In the genomic region with DNA sequence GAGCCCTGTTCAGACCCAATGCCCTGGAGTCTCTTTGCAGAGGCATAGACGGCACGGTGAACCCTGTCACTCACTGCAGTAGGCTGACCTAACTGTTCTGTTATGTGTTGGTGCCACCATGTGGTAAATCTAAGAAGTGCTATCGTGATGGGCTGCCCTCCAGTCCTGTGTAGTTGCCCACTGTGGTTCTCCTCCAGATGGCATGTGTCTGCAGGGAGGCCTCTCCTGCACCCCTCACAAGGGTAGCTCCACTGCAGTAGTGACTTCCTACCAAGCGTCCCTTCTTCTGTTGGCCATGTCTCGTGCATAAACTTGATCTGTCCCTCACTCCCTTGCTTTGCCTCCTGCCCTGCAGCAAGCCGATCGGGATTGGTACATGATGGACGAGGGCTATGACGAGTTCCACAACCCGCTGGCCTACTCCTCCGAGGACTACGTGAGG, we compare ENCODE assay signal across 8 cellular contexts. TPM values are rescaled to one million over a fixed set of nuclear protein-coding genes. Genes with fewer than 3 reads are reported as not detected.
DNase-seq lines count a peak whose midpoint lies in the region; ATAC-seq and TF ChIP-seq lines count a peak whose summit lies in the region.

No MANE protein-coding gene starts in this region.

- H3K36me3 ChIP-seq in mammary epithelial cell (ENCODE audit: insufficient read depth, low read length): peaks cover 48% of the 10 kb centered on the region

- in situ Hi-C loops in mammary epithelial cell (cut with MboI; ENCODE audit: low sequenced_read_pairs in 2 of 2): no loop called here

- DNase-seq in ELF-1 (ENCODE audit: low read depth, low spot score): peak; percentile 74
- DNase-seq in LNCaP clone FGC (ENCODE audit: low read depth): no peak
- peak; percentile 42 for DNase-seq in SKM-1 (lab: John Stamatoyannopoulos, UW; ENCODE audit: unreplicated experiment)
- DNase-seq in mammary epithelial cell: peak; percentile 45
- peak; percentile 61 for DNase-seq in kidney glomerular epithelial cell (lab: John Stamatoyannopoulos, UW)
- DNase-seq in stimulated activated CD4-positive, alpha-beta T cell treated with anti-CD3 and anti-CD28 coated beads, TNF-alpha, amount 100 ng/mL, for 24 hours (ENCODE audit: low read depth in 3 of 3): peak; percentile 5 to 19 (median 10)
- no peak for DNase-seq in cerebellar nuclear complex (lab: John Stamatoyannopoulos, UW)

- no peak overlapping the region for H3K9ac ChIP-seq in mammary epithelial cell (ENCODE audit: insufficient read depth, low read length)

- H3K79me2 ChIP-seq in mammary epithelial cell (ENCODE audit: insufficient read depth, low read length): peaks cover 41% of the 10 kb centered on the region

- H2AFZ ChIP-seq in mammary epithelial cell (ENCODE audit: low read depth, low read length): no peak overlapping the region

- BruUV-seq in mammary epithelial cell (replicated peaks; lab: Mats Ljungman, UMichigan): no TSS peak

- WGBS in mammary epithelial cell (ENCODE audit: low coverage, missing lambda C conversion rate): 45% methylated on average over 8 of the region's 12 CpGs

- no peaks in the 10 kb centered on the region for H4K20me1 ChIP-seq in mammary epithelial cell (ENCODE audit: insufficient read depth, low read length)

- TF ChIP-seq CTCF in LNCaP clone FGC (IDR thresholded peaks at IDR 0.05; ENCODE audit: control insufficient read depth, extremely low read depth, insufficient read depth): peak; percentile 76
- peak; percentile 52 to 56 for TF ChIP-seq CTCF in mammary epithelial cell (conservative IDR thresholded peaks at IDR 0.05 in 1 of 2, IDR thresholded peaks at IDR 0.05 in 1 of 2; ENCODE audit: extremely low read depth in 1 of 2, insufficient read depth in 1 of 2, low read depth in 1 of 2, low read length in 2 of 2)

- no peak overlapping the region for H3K4me2 ChIP-seq in mammary epithelial cell (ENCODE audit: insufficient read depth, low read depth, low read length)

- no peaks in the 10 kb centered on the region for H3K9me3 ChIP-seq in mammary epithelial cell (replicated peaks; ENCODE audit: insufficient read depth, low read length)

- H3K4me3 ChIP-seq in LNCaP clone FGC (ENCODE audit: low read depth, low read length): no peak overlapping the region
- no peak overlapping the region for H3K4me3 ChIP-seq in mammary epithelial cell (replicated peaks in 1 of 3; ENCODE audit: insufficient read depth in 1 of 3, low read depth in 2 of 3, low read length in 3 of 3)

- ATAC-seq in GM21529 (IDR thresholded peaks at IDR 0.05; ENCODE audit: unreplicated experiment): peak; percentile 79

- intact Hi-C loops in mammary epithelial cell (cut with micrococcal nuclease): loop anchor here (1.0 to 2.0 kb wide), 3 partner anchors 33 to 217 kb away; no protein-coding TSS in a partner anchor

- no peak overlapping the region for H3K27ac ChIP-seq in mammary epithelial cell (ENCODE audit: insufficient read depth, low read depth, low read length)

- no peaks in the 10 kb centered on the region for H3K27me3 ChIP-seq in mammary epithelial cell (ENCODE audit: insufficient read depth, low read length)

- H3K4me1 ChIP-seq in mammary epithelial cell (ENCODE audit: insufficient read depth, low read length): peaks cover 17% of the 10 kb centered on the region

- CTCF ChIA-PET in mammary epithelial cell (lab: Charles Lee; ENCODE audit: low non-redundant PET): no interaction called here

- dilution Hi-C loops in mammary epithelial cell (cut with HindIII; ENCODE audit: low sequenced_read_pairs): no loop called here

RNA-seq across cellular contexts. Expression of a gene that starts 5.8 kb away (rescaled TPM):
- 10 to 100 TPM; 32.3 to 62.9 TPM for total RNA-seq in mammary epithelial cell
- polyA plus RNA-seq in mammary epithelial cell: 35.5 TPM
- polyA minus RNA-seq in mammary epithelial cell: 59.6 TPM

RNA-seq across cellular contexts. Expression of a gene that starts 6.0 kb away (rescaled TPM):
- 10 to 100 TPM in 1 of 2 donors, 1 to 10 TPM in 1; 7.5 to 16.3 TPM for total RNA-seq in mammary epithelial cell
- 10.2 TPM for polyA plus RNA-seq in mammary epithelial cell
- 5.8 TPM for polyA minus RNA-seq in mammary epithelial cell

RNA-seq across cellular contexts. Expression of a gene that starts 36.4 kb away (rescaled TPM):
- total RNA-seq in mammary epithelial cell: not detected
- not detected for polyA plus RNA-seq in mammary epithelial cell
- polyA minus RNA-seq in mammary epithelial cell: not detected

RNA-seq across cellular contexts. Expression of a gene that starts 45.1 kb away (rescaled TPM):
- total RNA-seq in mammary epithelial cell: not detected
- polyA plus RNA-seq in mammary epithelial cell: not detected
- polyA minus RNA-seq in mammary epithelial cell: not detected

Comparison
In these comparisons a context has a peak if more than half of its experiments do, and no peak if none do; other contexts are left out.
1. DNase-seq: peak in ELF-1 (single experiment), SKM-1 (single experiment), mammary epithelial cell (single experiment), kidney glomerular epithelial cell (single experiment) and stimulated activated CD4-positive, alpha-beta T cell treated with anti-CD3 and anti-CD28 coated beads, TNF-alpha, amount 100 ng/mL, for 24 hours (3 of 3); none in LNCaP clone FGC (single experiment) and cerebellar nuclear complex (0 of 2).